Comparison of ENCODE assay signal across 18 cellular contexts in genomic region chr3:14785207-14786155, GRCh38. TPM values are rescaled to one million over a fixed set of nuclear protein-coding genes. Genes with fewer than 3 reads are reported as not detected.
"Had no signal": no experiment of that assay in that cellular context is flagged by ENCODE, and none has a peak within 500 bp of the region (broad histone marks: within the 10 kb centered on the region; RNA-seq: fewer than 3 reads in every experiment).

No MANE protein-coding gene starts in this region.

- H3K9me3 Mint-ChIP-seq: activated naive CD8-positive, alpha-beta T cell treated with anti-CD3 and anti-CD28 coated beads, Interleukin-2, amount 10 ng/mL, durations not matched to agents 7 days and 5 days; nephron progenitor cell; T-helper 1 cell treated with Interleukin-12 subunit alpha and Interleukin-12 subunit beta and Interleukin-4 antibody, amounts not matched to agents 30 μg/mL and 1 μg/mL, for 36 hours had no signal

- H3K27ac Mint-ChIP-seq: activated naive CD8-positive, alpha-beta T cell treated with anti-CD3 and anti-CD28 coated beads, Interleukin-2, amount 10 ng/mL, durations not matched to agents 7 days and 5 days; nephron progenitor cell; T-helper 1 cell treated with Interleukin-12 subunit alpha and Interleukin-12 subunit beta and Interleukin-4 antibody, amounts not matched to agents 30 μg/mL and 1 μg/mL, for 36 hours had no signal

- DNase-seq: activated CD4-positive, alpha-beta T cell treated with anti-CD3 and anti-CD28 coated beads for 4 hours; activated CD4-positive, alpha-beta T cell treated with anti-CD3 and anti-CD28 coated beads, Interleukin-2, amount 50 U/mL, for 48 hours; activated CD4-positive, CD25-positive, alpha-beta regulatory T cell; activated naive CD4-positive, alpha-beta T cell treated with Interleukin-2 at 50 U/mL for 16 hours; activated naive CD8-positive, alpha-beta T cell treated with anti-CD3 and anti-CD28 coated beads, Interleukin-2, amount 10 ng/mL, durations not matched to agents 7 days and 5 days; activated T-cell treated with anti-CD3 and anti-CD28 coated beads, Interleukin-2, amount 50 U/mL, for 48 hours; amniotic stem cell; cerebellar nuclear complex; kidney glomerular epithelial cell; nephron progenitor cell; nucleus accumbens; stimulated activated CD4-positive, alpha-beta T cell treated with anti-CD3 and anti-CD28 coated beads, Interleukin-4, amount 100 ng/mL, for 1 hour; stimulated activated naive CD4-positive, alpha-beta T cell had no signal

- H3K4me3 Mint-ChIP-seq: activated naive CD8-positive, alpha-beta T cell treated with anti-CD3 and anti-CD28 coated beads, Interleukin-2, amount 10 ng/mL, durations not matched to agents 7 days and 5 days; nephron progenitor cell; T-helper 1 cell treated with Interleukin-12 subunit alpha and Interleukin-12 subunit beta and Interleukin-4 antibody, amounts not matched to agents 30 μg/mL and 1 μg/mL, for 36 hours had no signal

- H3K4me1 Mint-ChIP-seq: activated naive CD8-positive, alpha-beta T cell treated with anti-CD3 and anti-CD28 coated beads, Interleukin-2, amount 10 ng/mL, durations not matched to agents 7 days and 5 days; nephron progenitor cell had no signal

- H3K27ac ChIP-seq: thoracic aorta, upper lobe of left lung had no signal

- H3K27me3 ChIP-seq: upper lobe of left lung had no signal

- H3K36me3 Mint-ChIP-seq: activated naive CD8-positive, alpha-beta T cell treated with anti-CD3 and anti-CD28 coated beads, Interleukin-2, amount 10 ng/mL, durations not matched to agents 7 days and 5 days had no signal

- H3K9me3 ChIP-seq: thoracic aorta, upper lobe of left lung had no signal

- H3K4me3 ChIP-seq: thoracic aorta, upper lobe of left lung had no signal

- H3K36me3 ChIP-seq: thoracic aorta, upper lobe of left lung had no signal

RNA-seq across cellular contexts. Expression of gene FGD5, which starts 33.3 kb away (rescaled TPM):
- total RNA-seq: activated CD8-positive, alpha-beta memory T cell treated with anti-CD3 and anti-CD28 coated beads for 36 hours; bronchial epithelial cell had no signal
